ENCODE assay signal across 10 cellular contexts in the genomic region with DNA sequence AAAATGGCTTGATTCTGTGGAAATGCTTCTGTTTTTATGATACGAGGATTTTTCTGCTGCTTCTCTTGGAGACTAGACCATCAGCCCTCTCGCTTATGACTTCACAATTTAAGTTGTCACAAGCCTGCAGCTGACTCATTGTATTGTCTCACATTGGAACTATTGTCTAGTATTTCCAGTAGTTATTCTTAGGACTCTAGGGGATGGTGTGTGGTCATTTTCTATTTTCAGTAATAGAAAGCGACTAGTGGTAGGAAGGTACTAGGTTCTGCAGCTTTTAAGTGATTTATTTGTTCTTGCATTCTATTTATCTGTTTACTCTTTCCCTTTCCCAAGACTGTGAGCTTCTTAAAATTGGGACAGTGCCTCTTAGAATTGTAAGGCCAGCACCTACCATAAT.
A peak's percentile ranks its signal among the peaks of the same experiment; 100 is the strongest.
DNase-seq lines count a peak whose midpoint lies in the region; ATAC-seq lines count a peak whose summit lies in the region.
"Had no signal": no experiment of that assay in that cellular context is flagged by ENCODE, and none has a peak within 500 bp of the region (broad histone marks: within the 10 kb centered on the region; RNA-seq: fewer than 3 reads in every experiment).

No MANE protein-coding gene starts in this region.

- intact Hi-C loops in activated T-helper 1 cell treated with anti-CD3 and anti-CD28 coated beads, Interleukin-12 subunit alpha, Interleukin-12 subunit beta, Interleukin-2, Interleukin-4 antibody, amounts not matched to agents 30 ng/mL and 10 ng/mL and 1 ng/mL, durations not matched to agents 14 hours and 24 hours and 36 hours (cut with micrococcal nuclease): loop anchor here (5.0 kb wide), 1 partner anchor 41 kb away; no protein-coding TSS in a partner anchor

- H3K36me3 Mint-ChIP-seq in activated T-helper 1 cell treated with anti-CD3 and anti-CD28 coated beads, Interleukin-12 subunit alpha, Interleukin-12 subunit beta, Interleukin-2, Interleukin-4 antibody, amounts not matched to agents 30 ng/mL and 10 ng/mL and 1 ng/mL, durations not matched to agents 14 hours and 24 hours and 36 hours (ENCODE audit: low read depth): peaks cover 55% of the 10 kb centered on the region

- no peaks in the 10 kb centered on the region for H3K27me3 ChIP-seq in effector memory CD4-positive, alpha-beta T cell (replicated peaks; ENCODE audit: control insufficient read depth, insufficient read depth, low read length, poor library complexity, severe bottlenecking)
- H3K27me3 ChIP-seq: pancreas had no signal

- peak overlapping the region; percentile 3 for H3K27ac Mint-ChIP-seq in activated T-helper 1 cell treated with anti-CD3 and anti-CD28 coated beads, Interleukin-12 subunit alpha, Interleukin-12 subunit beta, Interleukin-2, Interleukin-4 antibody, amounts not matched to agents 30 ng/mL and 10 ng/mL and 1 ng/mL, durations not matched to agents 14 hours and 24 hours and 36 hours

- no peaks in the 10 kb centered on the region for H3K9me3 Mint-ChIP-seq in activated T-helper 1 cell treated with anti-CD3 and anti-CD28 coated beads, Interleukin-12 subunit alpha, Interleukin-12 subunit beta, Interleukin-2, Interleukin-4 antibody, amounts not matched to agents 30 ng/mL and 10 ng/mL and 1 ng/mL, durations not matched to agents 14 hours and 24 hours and 36 hours

- H3K9me3 ChIP-seq in effector memory CD4-positive, alpha-beta T cell (ENCODE audit: control insufficient read depth, low read length): no peaks in the 10 kb centered on the region
- H3K9me3 ChIP-seq: pancreas had no signal

- H3K4me1 Mint-ChIP-seq in activated T-helper 1 cell treated with anti-CD3 and anti-CD28 coated beads, Interleukin-12 subunit alpha, Interleukin-12 subunit beta, Interleukin-2, Interleukin-4 antibody, amounts not matched to agents 30 ng/mL and 10 ng/mL and 1 ng/mL, durations not matched to agents 14 hours and 24 hours and 36 hours (ENCODE audit: low read depth): peaks cover 34% of the 10 kb centered on the region

- H3K36me3 ChIP-seq in effector memory CD4-positive, alpha-beta T cell (ENCODE audit: control insufficient read depth, insufficient read depth, low read length): peaks cover 51% of the 10 kb centered on the region

- H3K4me3 ChIP-seq in skin epidermis: no peak overlapping the region
- H3K4me3 ChIP-seq in effector memory CD4-positive, alpha-beta T cell (ENCODE audit: insufficient read depth, low read depth, low read length, poor library complexity, severe bottlenecking): no peak overlapping the region
- H3K4me3 ChIP-seq: pancreas had no signal

- no peak overlapping the region for H3K4me3 Mint-ChIP-seq in activated T-helper 1 cell treated with anti-CD3 and anti-CD28 coated beads, Interleukin-12 subunit alpha, Interleukin-12 subunit beta, Interleukin-2, Interleukin-4 antibody, amounts not matched to agents 30 ng/mL and 10 ng/mL and 1 ng/mL, durations not matched to agents 14 hours and 24 hours and 36 hours

- DNase-seq in activated T-helper 1 cell treated with anti-CD3 and anti-CD28 coated beads, Interleukin-12 subunit alpha, Interleukin-12 subunit beta, Interleukin-2, Interleukin-4 antibody, amounts not matched to agents 30 ng/mL and 10 ng/mL and 1 ng/mL, durations not matched to agents 14 hours and 24 hours and 36 hours (ENCODE audit: low spot score): no peak
- DNase-seq in glomerular endothelial cell (ENCODE audit: extremely low read depth, low read depth, low spot score): peak; percentile 88
- DNase-seq in effector memory CD4-positive, alpha-beta T cell: no peak
- DNase-seq in stimulated activated naive CD4-positive, alpha-beta T cell treated with Interleukin-2 at 50 U/mL for 16 hours (lab: John Stamatoyannopoulos, UW): no peak
- no peak for DNase-seq in NCI-H510A (lab: John Stamatoyannopoulos, UW)
- no peak for DNase-seq in NCI-H526 (lab: John Stamatoyannopoulos, UW)
- DNase-seq: pancreas had no signal

- no peaks in the 10 kb centered on the region for H3K4me1 ChIP-seq in effector memory CD4-positive, alpha-beta T cell (ENCODE audit: control insufficient read depth, insufficient read depth, low read length, poor library complexity, severe bottlenecking)

- ATAC-seq in GM18870 (IDR thresholded peaks at IDR 0.05; ENCODE audit: unreplicated experiment): peak; percentile 48

- peak overlapping the region in 11 of 21 experiments; percentile 10 to 70 (median 30) for H3K27ac ChIP-seq in skin epidermis
- no peak overlapping the region for H3K27ac ChIP-seq in effector memory CD4-positive, alpha-beta T cell (ENCODE audit: insufficient read depth, low read length, poor library complexity, severe bottlenecking)
- H3K27ac ChIP-seq: pancreas, RWPE1 had no signal

- H3K27me3 Mint-ChIP-seq in activated T-helper 1 cell treated with anti-CD3 and anti-CD28 coated beads, Interleukin-12 subunit alpha, Interleukin-12 subunit beta, Interleukin-2, Interleukin-4 antibody, amounts not matched to agents 30 ng/mL and 10 ng/mL and 1 ng/mL, durations not matched to agents 14 hours and 24 hours and 36 hours (ENCODE audit: insufficient read depth): no peaks in the 10 kb centered on the region
